8 cellular contexts compared by ENCODE assay signal in the genomic region with DNA sequence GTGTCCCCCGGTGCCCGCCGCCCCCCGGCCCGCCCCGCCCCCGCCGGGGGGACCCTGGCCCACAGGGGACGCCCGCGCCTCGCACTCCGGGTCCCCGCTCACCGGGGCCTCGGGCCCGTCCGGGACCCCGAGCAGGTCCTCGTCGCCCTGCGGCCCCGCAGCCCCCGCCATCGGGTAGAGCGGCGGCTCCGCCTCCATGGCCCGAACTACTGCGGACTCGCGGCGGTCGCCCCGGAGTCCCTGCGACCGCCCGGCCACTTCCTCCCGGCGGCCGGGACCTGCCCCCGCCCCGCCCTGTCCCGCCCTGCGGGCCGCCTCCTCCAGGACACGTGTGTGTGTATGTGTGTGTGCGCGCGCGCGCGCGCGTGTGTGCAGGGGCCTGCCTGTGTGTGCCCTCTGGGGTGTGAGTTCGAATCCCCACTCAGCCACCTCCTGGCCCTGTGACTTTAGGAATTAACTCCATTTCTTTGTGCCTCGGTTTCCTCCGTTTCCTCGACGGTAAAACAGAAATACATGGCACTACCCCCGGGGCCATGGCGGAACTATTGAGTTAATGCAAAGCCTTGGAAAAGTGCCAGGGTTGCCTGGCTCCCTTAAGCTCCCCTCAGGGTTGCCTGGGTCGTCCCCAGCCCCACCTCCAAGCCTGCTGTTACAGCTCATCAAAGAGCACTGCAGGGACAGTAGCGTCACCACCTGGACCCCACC. TPM values are rescaled to one million over a fixed set of nuclear protein-coding genes. Genes with fewer than 3 reads are reported as not detected.
DNase-seq lines count a peak whose midpoint lies in the region; ATAC-seq and TF ChIP-seq lines count a peak whose summit lies in the region.

A gene with protein sequence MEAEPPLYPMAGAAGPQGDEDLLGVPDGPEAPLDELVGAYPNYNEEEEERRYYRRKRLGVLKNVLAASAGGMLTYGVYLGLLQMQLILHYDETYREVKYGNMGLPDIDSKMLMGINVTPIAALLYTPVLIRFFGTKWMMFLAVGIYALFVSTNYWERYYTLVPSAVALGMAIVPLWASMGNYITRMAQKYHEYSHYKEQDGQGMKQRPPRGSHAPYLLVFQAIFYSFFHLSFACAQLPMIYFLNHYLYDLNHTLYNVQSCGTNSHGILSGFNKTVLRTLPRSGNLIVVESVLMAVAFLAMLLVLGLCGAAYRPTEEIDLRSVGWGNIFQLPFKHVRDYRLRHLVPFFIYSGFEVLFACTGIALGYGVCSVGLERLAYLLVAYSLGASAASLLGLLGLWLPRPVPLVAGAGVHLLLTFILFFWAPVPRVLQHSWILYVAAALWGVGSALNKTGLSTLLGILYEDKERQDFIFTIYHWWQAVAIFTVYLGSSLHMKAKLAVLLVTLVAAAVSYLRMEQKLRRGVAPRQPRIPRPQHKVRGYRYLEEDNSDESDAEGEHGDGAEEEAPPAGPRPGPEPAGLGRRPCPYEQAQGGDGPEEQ (minus strand): TSS at position 252 of the 705 bp plus-strand sequence. CDS start 54 bp downstream, at position 198.

- H3K36me3 ChIP-seq in left lung, result peaks cover 0 to 6% of the 10 kb centered on the region in 2 donors

- DNase-seq in GM04504 (ENCODE audit: low read depth) (peak; percentile 63), HEK293T (ENCODE audit: extremely low spot score) (peak; percentile 83), NCI-H2227 (lab: John Stamatoyannopoulos, UW; ENCODE audit: unreplicated experiment) (peak; percentile 83), cerebellar cortex (ENCODE audit: low spot score) (peak; percentile 60), left lung (peak; percentile 93 to 99)
- peak; percentile 81 for DNase-seq in stimulated activated CD4-positive, alpha-beta T cell treated with anti-CD3 and anti-CD28 coated beads, Interleukin-4, amount 100 ng/mL, for 1 hour

- H3K27ac ChIP-seq in left lung, result peak within 1 kb of the TSS; percentile 68 to 94

- no peaks in the 10 kb centered on the region for H3K9me3 ChIP-seq in left lung

- no peak for TF ChIP-seq CTCF in left lung (IDR thresholded peaks at IDR 0.05)

- peak within 1 kb of the TSS; percentile 79 to 83 for H3K4me3 ChIP-seq in left lung

- H3K27me3 ChIP-seq in left lung, result no peaks in the 10 kb centered on the region

- POLR2A ChIA-PET in HEK293T (lab: Yijun Ruan, JAX), result no interaction called here

- intact Hi-C loops in left lung (cut with DNase I), result no loop called here

- CTCF ChIA-PET in HEK293T (lab: Yijun Ruan, JAX), result no interaction called here

- ATAC-seq in activated CD4-positive, CD25-positive, alpha-beta regulatory T cell treated with anti-CD3 and anti-CD28 coated beads, Interleukin-2, amount 50 U/mL, for 24 hours, result peak; percentile 94 to 95
- peak; percentile 88 for ATAC-seq in left lung
- no peak for ATAC-seq in HG03571 (IDR thresholded peaks at IDR 0.05; ENCODE audit: unreplicated experiment)

- H3K4me1 ChIP-seq in left lung, result peaks cover 3 to 59% of the 10 kb centered on the region in 2 donors

TF ChIP-seq in HEK293T, 16 proteins besides CTCF, POLR2A, EP300 and RAD21:
- TF ChIP-seq L3MBTL2 (conservative IDR thresholded peaks at IDR 0.05) (peak; percentile 46; the same call in 1 of the 2 replicates), SP1 (IDR thresholded peaks at IDR 0.05) (no peak), FOXM1 (IDR thresholded peaks at IDR 0.05; ENCODE audit: borderline replicate concordance) (no peak), SUZ12 (IDR thresholded peaks at IDR 0.05) (no peak), CTBP1 (IDR thresholded peaks at IDR 0.05; ENCODE audit: borderline replicate concordance) (no peak), ELF4 (IDR thresholded peaks at IDR 0.05) (no peak)

RNA-seq across cellular contexts. Expression of the gene that starts here (rescaled TPM):
- total RNA-seq in left lung, result 10 to 100 TPM; 52.5 to 98.9 TPM
